In genomic region chrX:1487401-1487800, GRCh38 we compare ENCODE assay signal across 17 cellular contexts. TPM values are rescaled to one million over a fixed set of nuclear protein-coding genes. Genes with fewer than 3 reads are reported as not detected.
DNase-seq lines count a peak whose midpoint lies in the region; ATAC-seq and TF ChIP-seq lines count a peak whose summit lies in the region.
"Had no signal": no experiment of that assay in that cellular context is flagged by ENCODE, and none has a peak within 500 bp of the region (broad histone marks: within the 10 kb centered on the region; RNA-seq: fewer than 3 reads in every experiment).

No MANE protein-coding gene starts in this region.

- H3K4me1 Mint-ChIP-seq in T-helper 17 cell (peaks cover 9% of the 10 kb centered on the region), Caco-2 (ENCODE audit: low read depth, unreplicated experiment) (no peaks in the 10 kb centered on the region)

- 75% methylated on average over 5 of the region's 5 CpGs for WGBS in right cardiac atrium
- 81 to 90% methylated on average over 5 of the region's 5 CpGs for WGBS in lung, 2 donors

- H3K9me3 Mint-ChIP-seq in Caco-2 (ENCODE audit: unreplicated experiment), result peaks cover 9% of the 10 kb centered on the region

- H3K27me3 Mint-ChIP-seq in T-helper 17 cell, result no peaks in the 10 kb centered on the region
- H3K27me3 Mint-ChIP-seq in Caco-2 (ENCODE audit: insufficient read depth, unreplicated experiment), result no peaks in the 10 kb centered on the region

- no peaks in the 10 kb centered on the region for H3K27me3 ChIP-seq in right cardiac atrium (ENCODE audit: control insufficient read depth, insufficient read depth)
- no peaks in the 10 kb centered on the region for H3K27me3 ChIP-seq in lung (ENCODE audit: control insufficient read depth, insufficient read depth)
- no peaks in the 10 kb centered on the region for H3K27me3 ChIP-seq in Caco-2 (replicated peaks; ENCODE audit: control insufficient read depth, insufficient read depth, low read length)
- H3K27me3 ChIP-seq: BLaER1 treated with 17β-estradiol and CSF1 and Interleukin-3, amounts not matched to agents 10 nM and 100 nM had no signal

- POLR2A ChIA-PET in Caco-2 (lab: Charles Lee), result no interaction called here

- H3K36me3 ChIP-seq in lung (ENCODE audit: control insufficient read depth in 2 of 2, insufficient read depth in 2 of 2, low read length in 2 of 2) (no peaks in the 10 kb centered on the region), Caco-2 (ENCODE audit: control insufficient read depth, insufficient read depth, low read length) (no peaks in the 10 kb centered on the region)

- H3K4me1 ChIP-seq in right cardiac atrium (ENCODE audit: control insufficient read depth, insufficient read depth, low read length), result no peaks in the 10 kb centered on the region
- H3K4me1 ChIP-seq in lung (ENCODE audit: control insufficient read depth in 2 of 2, insufficient read depth in 2 of 2, low read length in 2 of 2), result peaks cover 0 to 5% of the 10 kb centered on the region in 2 donors
- no peaks in the 10 kb centered on the region for H3K4me1 ChIP-seq in Caco-2

- no peak for ATAC-seq in right cardiac atrium
- ATAC-seq in left cardiac atrium, result no peak
- no peak for ATAC-seq in T-helper 17 cell
- no peak for ATAC-seq in lung (ENCODE audit: insufficient read depth, low FRiP score)
- ATAC-seq in sciatic nerve, result no peak
- ATAC-seq: GM12878 had no signal

- intact Hi-C loops in right cardiac atrium (cut with DNase I), result no loop called here
- intact Hi-C loops in left cardiac atrium (cut with DNase I), result no loop called here
- intact Hi-C loops in sciatic nerve (cut with DNase I), result no loop called here
- intact Hi-C loops in Caco-2 (cut with micrococcal nuclease; ENCODE audit: unreplicated experiment), result no loop called here

- CTCF ChIA-PET in Caco-2 (lab: Charles Lee), result no interaction called here

- H3K4me3 ChIP-seq in right cardiac atrium (ENCODE audit: low read length), result no peak overlapping the region
- H3K4me3 ChIP-seq in lung, result no peak overlapping the region
- no peak overlapping the region for H3K4me3 ChIP-seq in Caco-2 (ENCODE audit: low read depth, low read length)
- H3K4me3 ChIP-seq: GM12878 had no signal

- no peak for TF ChIP-seq CTCF in lung (IDR thresholded peaks at IDR 0.05; ENCODE audit: control extremely low read depth, extremely low read depth)
- TF ChIP-seq CTCF in Caco-2 (IDR thresholded peaks at IDR 0.05; ENCODE audit: insufficient read depth in 1 of 2, low read depth in 1 of 2, low read length in 1 of 2, severe bottlenecking in 1 of 2, unreplicated experiment in 1 of 2), result no peak

- BruUV-seq in Caco-2 (replicated peaks; lab: Mats Ljungman, UMichigan), result no TSS peak

- DNase-seq in right cardiac atrium (no peak), left cardiac atrium (no peak), T-helper 17 cell (no peak), lung (ENCODE audit: low spot score) (no peak), sciatic nerve (ENCODE audit: low spot score) (no peak), Caco-2 (no peak), NCI-H748 treated with DMSO at 0.1 percent for 48 hours (lab: John Stamatoyannopoulos, UW) (no peak)
- DNase-seq: activated gamma-delta T cell; effector CD8-positive, alpha-beta T cell; NCI-H146; NCI-H446; substantia nigra had no signal

- H3K4me3 Mint-ChIP-seq in T-helper 17 cell (peak overlapping the region; percentile 33), Caco-2 (ENCODE audit: unreplicated experiment) (no peak overlapping the region)
- H3K4me3 Mint-ChIP-seq: WTC11 had no signal

- H3K36me3 Mint-ChIP-seq in T-helper 17 cell (ENCODE audit: low read depth) (peaks cover 10% of the 10 kb centered on the region), Caco-2 (ENCODE audit: insufficient read depth, unreplicated experiment) (peaks cover 6% of the 10 kb centered on the region)

- H3K27ac ChIP-seq in right cardiac atrium (ENCODE audit: low read length) (peak overlapping the region; percentile 54), lung (ENCODE audit: low read depth in 1 of 2, low read length in 1 of 2) (peak overlapping the region; percentile 43 to 76)
- H3K27ac ChIP-seq: KMS-11 had no signal

- H3K27ac Mint-ChIP-seq in T-helper 17 cell (peak overlapping the region; percentile 78), Caco-2 (ENCODE audit: unreplicated experiment) (no peak overlapping the region)
- H3K27ac Mint-ChIP-seq: WTC11 had no signal

- no peaks in the 10 kb centered on the region for H3K9me3 ChIP-seq in right cardiac atrium (ENCODE audit: control insufficient read depth, low read length)
- H3K9me3 ChIP-seq in T-helper 17 cell (ENCODE audit: control insufficient read depth, low read length, poor library complexity, severe bottlenecking), result no peaks in the 10 kb centered on the region
- H3K9me3 ChIP-seq in lung (ENCODE audit: control insufficient read depth in 2 of 2, insufficient read depth in 1 of 2, low read length in 1 of 2), result peaks cover 0 to 4% of the 10 kb centered on the region in 2 donors
- peaks cover 10% of the 10 kb centered on the region for H3K9me3 ChIP-seq in Caco-2

RNA-seq across cellular contexts. Expression of gene ASMTL, which starts 34.7 kb away (rescaled TPM):
- total RNA-seq in right cardiac atrium (10 to 100 TPM; 30.3 to 34.4 (median 34.1) TPM), left cardiac atrium (10 to 100 TPM; 26.4 to 27.7 TPM), T-helper 17 cell (10 to 100 TPM; 33.8 to 34.6 TPM), lung (10 to 100 TPM; 12.3 to 29.4 TPM), sciatic nerve (35.0 TPM), Caco-2 (2022) (15.4 and 17.4 TPM in 2 replicates)
- polyA plus RNA-seq in right cardiac atrium (27.7 TPM), lung (10 to 100 TPM; 17.0 to 26.6 TPM)

RNA-seq across cellular contexts. Expression of gene P2RY8, which starts 49.6 kb away (rescaled TPM):
- 1 to 10 TPM; 1.6 to 3.8 (median 2.2) TPM for total RNA-seq in right cardiac atrium
- polyA plus RNA-seq in right cardiac atrium, result 2.2 TPM
- total RNA-seq in left cardiac atrium, result 1 to 10 TPM; 1.8 to 3.0 TPM
- 100 to 1,000 TPM; 131 to 141 TPM for total RNA-seq in T-helper 17 cell
- total RNA-seq in lung, result 1 to 10 TPM; 2.8 to 8.3 TPM
- 1 to 10 TPM in 1 of 2 donors, under 1 TPM in 1; 0.51 to 6.0 TPM for polyA plus RNA-seq in lung
- total RNA-seq in sciatic nerve, result 2.5 TPM
- total RNA-seq in Caco-2 (2022), result not detected in 2 replicates
- total RNA-seq: osteoblast had no signal

Comparison
In these comparisons a context has a peak if more than half of its experiments do, and no peak if none do; other contexts are left out.
1. RNA of gene P2RY8, which starts 49.6 kb away (total RNA-seq): 131 to 141 TPM in T-helper 17 cell; 2.8 to 8.3 TPM in lung, 1.8 to 3.0 TPM in left cardiac atrium, 2.5 TPM in sciatic nerve (single experiment), 1.6 to 3.8 TPM in right cardiac atrium and not detected in Caco-2; every median in the first group is over 10 times any median in the second.